Comparison of ENCODE assay signal across 1 cellular context in genomic region chr3:8501388-8502131, GRCh38.
TF ChIP-seq lines count a peak whose summit lies in the region.

A gene with protein sequence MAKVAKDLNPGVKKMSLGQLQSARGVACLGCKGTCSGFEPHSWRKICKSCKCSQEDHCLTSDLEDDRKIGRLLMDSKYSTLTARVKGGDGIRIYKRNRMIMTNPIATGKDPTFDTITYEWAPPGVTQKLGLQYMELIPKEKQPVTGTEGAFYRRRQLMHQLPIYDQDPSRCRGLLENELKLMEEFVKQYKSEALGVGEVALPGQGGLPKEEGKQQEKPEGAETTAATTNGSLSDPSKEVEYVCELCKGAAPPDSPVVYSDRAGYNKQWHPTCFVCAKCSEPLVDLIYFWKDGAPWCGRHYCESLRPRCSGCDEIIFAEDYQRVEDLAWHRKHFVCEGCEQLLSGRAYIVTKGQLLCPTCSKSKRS (plus strand): TSS chr3:8501823. CDS start chr3:8501939, 116 bp downstream.

TF ChIP-seq in HepG2, 621 proteins besides CTCF, POLR2A, EP300 and RAD21 (continued from another document and continues in another):
- TF ChIP-seq, protein P1, sequence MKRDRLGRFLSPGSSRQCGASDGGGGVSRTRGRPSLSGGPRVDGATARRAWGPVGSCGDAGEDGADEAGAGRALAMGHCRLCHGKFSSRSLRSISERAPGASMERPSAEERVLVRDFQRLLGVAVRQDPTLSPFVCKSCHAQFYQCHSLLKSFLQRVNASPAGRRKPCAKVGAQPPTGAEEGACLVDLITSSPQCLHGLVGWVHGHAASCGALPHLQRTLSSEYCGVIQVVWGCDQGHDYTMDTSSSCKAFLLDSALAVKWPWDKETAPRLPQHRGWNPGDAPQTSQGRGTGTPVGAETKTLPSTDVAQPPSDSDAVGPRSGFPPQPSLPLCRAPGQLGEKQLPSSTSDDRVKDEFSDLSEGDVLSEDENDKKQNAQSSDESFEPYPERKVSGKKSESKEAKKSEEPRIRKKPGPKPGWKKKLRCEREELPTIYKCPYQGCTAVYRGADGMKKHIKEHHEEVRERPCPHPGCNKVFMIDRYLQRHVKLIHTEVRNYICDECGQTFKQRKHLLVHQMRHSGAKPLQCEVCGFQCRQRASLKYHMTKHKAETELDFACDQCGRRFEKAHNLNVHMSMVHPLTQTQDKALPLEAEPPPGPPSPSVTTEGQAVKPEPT (CRISPR knock-in tag; IDR thresholded peaks at IDR 0.05; ENCODE audit: low read depth): peak; percentile 96
- TF ChIP-seq, protein P2, sequence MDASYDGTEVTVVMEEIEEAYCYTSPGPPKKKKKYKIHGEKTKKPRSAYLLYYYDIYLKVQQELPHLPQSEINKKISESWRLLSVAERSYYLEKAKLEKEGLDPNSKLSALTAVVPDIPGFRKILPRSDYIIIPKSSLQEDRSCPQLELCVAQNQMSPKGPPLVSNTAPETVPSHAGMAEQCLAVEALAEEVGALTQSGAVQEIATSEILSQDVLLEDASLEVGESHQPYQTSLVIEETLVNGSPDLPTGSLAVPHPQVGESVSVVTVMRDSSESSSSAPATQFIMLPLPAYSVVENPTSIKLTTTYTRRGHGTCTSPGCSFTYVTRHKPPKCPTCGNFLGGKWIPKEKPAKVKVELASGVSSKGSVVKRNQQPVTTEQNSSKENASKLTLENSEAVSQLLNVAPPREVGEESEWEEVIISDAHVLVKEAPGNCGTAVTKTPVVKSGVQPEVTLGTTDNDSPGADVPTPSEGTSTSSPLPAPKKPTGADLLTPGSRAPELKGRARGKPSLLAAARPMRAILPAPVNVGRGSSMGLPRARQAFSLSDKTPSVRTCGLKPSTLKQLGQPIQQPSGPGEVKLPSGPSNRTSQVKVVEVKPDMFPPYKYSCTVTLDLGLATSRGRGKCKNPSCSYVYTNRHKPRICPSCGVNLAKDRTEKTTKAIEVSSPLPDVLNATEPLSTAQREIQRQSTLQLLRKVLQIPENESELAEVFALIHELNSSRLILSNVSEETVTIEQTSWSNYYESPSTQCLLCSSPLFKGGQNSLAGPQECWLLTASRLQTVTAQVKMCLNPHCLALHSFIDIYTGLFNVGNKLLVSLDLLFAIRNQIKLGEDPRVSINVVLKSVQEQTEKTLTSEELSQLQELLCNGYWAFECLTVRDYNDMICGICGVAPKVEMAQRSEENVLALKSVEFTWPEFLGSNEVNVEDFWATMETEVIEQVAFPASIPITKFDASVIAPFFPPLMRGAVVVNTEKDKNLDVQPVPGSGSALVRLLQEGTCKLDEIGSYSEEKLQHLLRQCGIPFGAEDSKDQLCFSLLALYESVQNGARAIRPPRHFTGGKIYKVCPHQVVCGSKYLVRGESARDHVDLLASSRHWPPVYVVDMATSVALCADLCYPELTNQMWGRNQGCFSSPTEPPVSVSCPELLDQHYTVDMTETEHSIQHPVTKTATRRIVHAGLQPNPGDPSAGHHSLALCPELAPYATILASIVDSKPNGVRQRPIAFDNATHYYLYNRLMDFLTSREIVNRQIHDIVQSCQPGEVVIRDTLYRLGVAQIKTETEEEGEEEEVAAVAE (CRISPR knock-in tag; IDR thresholded peaks at IDR 0.05; ENCODE audit: borderline replicate concordance): 0 out of 2 replicates have a peak, but pooled peaks have one; percentile 42
- TF ChIP-seq E2F1 (CRISPR knock-in tag; IDR thresholded peaks at IDR 0.05): peak; percentile 92
- peak; percentile 80; the same call in 1 of the 2 replicates for TF ChIP-seq DRAP1 (CRISPR knock-in tag; IDR thresholded peaks at IDR 0.05)
- TF ChIP-seq HES4 (CRISPR knock-in tag; IDR thresholded peaks at IDR 0.05; ENCODE audit: borderline replicate concordance): peak; percentile 99
- TF ChIP-seq GZF1 (CRISPR knock-in tag; IDR thresholded peaks at IDR 0.05): no peak
- no peak for TF ChIP-seq CHCHD3 (CRISPR knock-in tag; IDR thresholded peaks at IDR 0.05)
- TF ChIP-seq MBD4 (IDR thresholded peaks at IDR 0.05; ENCODE audit: borderline replicate concordance, low read length): no peak
- TF ChIP-seq MAFG (CRISPR knock-in tag; IDR thresholded peaks at IDR 0.05): no peak
- TF ChIP-seq ZNF446 (CRISPR knock-in tag; IDR thresholded peaks at IDR 0.05): peak; percentile 98
- TF ChIP-seq ZNF569 (CRISPR knock-in tag; IDR thresholded peaks at IDR 0.05; ENCODE audit: borderline replicate concordance): no peak; the same call in 1 of the 2 replicates
- peak; percentile 98 for TF ChIP-seq ZNF781 (CRISPR knock-in tag; IDR thresholded peaks at IDR 0.05; ENCODE audit: borderline replicate concordance, not compliant biosample characterization)
- no peak; the same call in 1 of the 2 replicates for TF ChIP-seq FOSL2 (CRISPR knock-in tag; IDR thresholded peaks at IDR 0.05)
- TF ChIP-seq, protein P3, sequence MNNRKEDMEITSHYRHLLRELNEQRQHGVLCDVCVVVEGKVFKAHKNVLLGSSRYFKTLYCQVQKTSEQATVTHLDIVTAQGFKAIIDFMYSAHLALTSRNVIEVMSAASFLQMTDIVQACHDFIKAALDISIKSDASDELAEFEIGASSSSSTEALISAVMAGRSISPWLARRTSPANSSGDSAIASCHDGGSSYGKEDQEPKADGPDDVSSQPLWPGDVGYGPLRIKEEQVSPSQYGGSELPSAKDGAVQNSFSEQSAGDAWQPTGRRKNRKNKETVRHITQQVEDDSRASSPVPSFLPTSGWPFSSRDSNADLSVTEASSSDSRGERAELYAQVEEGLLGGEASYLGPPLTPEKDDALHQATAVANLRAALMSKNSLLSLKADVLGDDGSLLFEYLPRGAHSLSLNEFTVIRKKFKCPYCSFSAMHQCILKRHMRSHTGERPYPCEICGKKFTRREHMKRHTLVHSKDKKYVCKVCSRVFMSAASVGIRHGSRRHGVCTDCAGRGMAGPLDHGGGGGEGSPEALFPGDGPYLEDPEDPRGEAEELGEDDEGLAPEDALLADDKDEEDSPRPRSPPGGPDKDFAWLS (CRISPR knock-in tag; IDR thresholded peaks at IDR 0.05; ENCODE audit: borderline replicate concordance): no peak
- TF ChIP-seq ZNF747 (CRISPR knock-in tag; IDR thresholded peaks at IDR 0.05; ENCODE audit: borderline replicate concordance): peak; percentile 85; the same call in 1 of the 2 replicates
- TF ChIP-seq ZNF710 (CRISPR knock-in tag; IDR thresholded peaks at IDR 0.05; ENCODE audit: borderline replicate concordance): peak; percentile 47; the same call in 1 of the 2 replicates
- peak; percentile 91 for TF ChIP-seq MXD4 (CRISPR knock-in tag; IDR thresholded peaks at IDR 0.05)
- peak; percentile 95 for TF ChIP-seq SNAI1 (CRISPR knock-in tag; IDR thresholded peaks at IDR 0.05; ENCODE audit: borderline replicate concordance)
- peak; percentile 73 for TF ChIP-seq ZHX2 (IDR thresholded peaks at IDR 0.05; ENCODE audit: low read depth)
- TF ChIP-seq ZHX2 (CRISPR knock-in tag; IDR thresholded peaks at IDR 0.05; ENCODE audit: borderline replicate concordance): peak; percentile 96
- TF ChIP-seq MEF2D (CRISPR knock-in tag; IDR thresholded peaks at IDR 0.05): peak; percentile 81; the same call in 1 of the 2 replicates
- peak; percentile 68 for TF ChIP-seq PAXIP1 (CRISPR knock-in tag; conservative IDR thresholded peaks at IDR 0.05)
- no peak for TF ChIP-seq ISX (CRISPR knock-in tag; conservative IDR thresholded peaks at IDR 0.05)
- TF ChIP-seq, protein P4, sequence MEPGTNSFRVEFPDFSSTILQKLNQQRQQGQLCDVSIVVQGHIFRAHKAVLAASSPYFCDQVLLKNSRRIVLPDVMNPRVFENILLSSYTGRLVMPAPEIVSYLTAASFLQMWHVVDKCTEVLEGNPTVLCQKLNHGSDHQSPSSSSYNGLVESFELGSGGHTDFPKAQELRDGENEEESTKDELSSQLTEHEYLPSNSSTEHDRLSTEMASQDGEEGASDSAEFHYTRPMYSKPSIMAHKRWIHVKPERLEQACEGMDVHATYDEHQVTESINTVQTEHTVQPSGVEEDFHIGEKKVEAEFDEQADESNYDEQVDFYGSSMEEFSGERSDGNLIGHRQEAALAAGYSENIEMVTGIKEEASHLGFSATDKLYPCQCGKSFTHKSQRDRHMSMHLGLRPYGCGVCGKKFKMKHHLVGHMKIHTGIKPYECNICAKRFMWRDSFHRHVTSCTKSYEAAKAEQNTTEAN (CRISPR knock-in tag; conservative IDR thresholded peaks at IDR 0.05): peak; percentile 94
- TF ChIP-seq JUNB (CRISPR knock-in tag; IDR thresholded peaks at IDR 0.05; ENCODE audit: borderline replicate concordance): no peak
- TF ChIP-seq ATF3 (CRISPR knock-in tag; IDR thresholded peaks at IDR 0.05): peak; percentile 72; the same call in 1 of the 2 replicates
- 0 out of 2 replicates have a peak, but pooled peaks have one; percentile 57 for TF ChIP-seq ZNF17 (CRISPR knock-in tag; IDR thresholded peaks at IDR 0.05)
- peak; percentile 65 for TF ChIP-seq ZNF263 (CRISPR knock-in tag; IDR thresholded peaks at IDR 0.05)
